ENCODE assay signal across 33 cellular contexts in the genomic region with DNA sequence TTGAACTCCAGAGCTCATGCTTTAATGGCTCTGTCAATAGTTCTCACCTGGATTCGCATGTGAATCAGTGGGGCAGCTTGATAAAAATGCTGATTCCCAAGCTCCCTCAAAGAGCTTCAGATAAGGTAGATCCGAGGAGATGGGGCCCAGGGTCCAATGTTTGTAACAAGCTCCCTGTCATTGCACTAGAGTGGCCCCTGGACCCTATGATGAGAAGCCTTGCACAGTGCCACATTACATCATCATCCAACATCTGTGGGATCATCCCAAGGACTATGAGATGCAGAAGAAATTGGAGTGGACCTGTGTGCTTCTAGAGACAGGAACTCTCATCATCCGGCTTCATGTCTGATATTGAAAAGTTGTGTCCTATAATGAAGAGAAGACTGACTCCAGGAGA.
"Had no signal": no experiment of that assay in that cellular context is flagged by ENCODE, and none has a peak within 500 bp of the region (broad histone marks: within the 10 kb centered on the region; RNA-seq: fewer than 3 reads in every experiment).

No MANE protein-coding gene starts in this region.

- ATAC-seq: naive thymus-derived CD8-positive, alpha-beta T cell; natural killer cell treated with Interleukin-12 subunit alpha and Interleukin-12 subunit beta and Interleukin-15 and Interleukin-18, amount 100 ng/mL, for 72 hours; psoas muscle; right cardiac atrium; sciatic nerve; stimulated activated memory B cell treated with anti-CD40 and anti-IgM and Interleukin-4, amounts not matched to agents 10 μg/mL and 1 μg/mL and 100 μg/mL, for 72 hours; stimulated activated naive CD8-positive, alpha-beta T cell treated with anti-CD3 and anti-CD28 coated beads, Interleukin-15, amount 100 ng/mL, for 72 hours; stimulated activated naive CD8-positive, alpha-beta T cell treated with anti-CD3 and anti-CD28 coated beads, Interleukin-15, Interleukin-2, amounts not matched to agents 100 U/mL and 50 U/mL, for 24 hours; upper lobe of right lung had no signal

- H3K36me3 Mint-ChIP-seq: naive B cell; naive thymus-derived CD8-positive, alpha-beta T cell; natural killer cell treated with Interleukin-12 subunit alpha and Interleukin-12 subunit beta and Interleukin-15 and Interleukin-18, amount 100 ng/mL, for 72 hours; stimulated activated memory B cell treated with anti-CD40 and anti-IgM and Interleukin-4, amounts not matched to agents 10 μg/mL and 1 μg/mL and 100 μg/mL, for 72 hours; type B pancreatic cell had no signal

- H3K9me3 Mint-ChIP-seq: nephron progenitor cell, type B pancreatic cell had no signal

- H2AFZ ChIP-seq: parathyroid adenoma had no signal

- H3K4me2 ChIP-seq: smooth muscle cell had no signal

- DNase-seq: naive B cell; naive thymus-derived CD8-positive, alpha-beta T cell; nephron progenitor cell; occipital lobe; ovary; posterior cingulate gyrus; psoas muscle; right cardiac atrium; spleen; stimulated activated CD4-positive, alpha-beta T cell treated with anti-CD3 and anti-CD28 coated beads, Interleukin-12 subunit alpha, Interleukin-12 subunit beta, amount 100 ng/mL, for 4 hours; stimulated activated CD4-positive, alpha-beta T cell treated with anti-CD3 and anti-CD28 coated beads, Interleukin-1b, Interleukin-23, amount 100 ng/mL, for 48 hours; stimulated activated CD4-positive, alpha-beta T cell treated with anti-CD3 and anti-CD28 coated beads, Interleukin-4, amount 100 ng/mL, for 1 hour; stimulated activated CD4-positive, alpha-beta T cell treated with anti-CD3 and anti-CD28 coated beads, Interleukin-4, amount 100 ng/mL, for 4 hours; stimulated activated CD8-positive, alpha-beta memory T cell treated with anti-CD3 and anti-CD28 coated beads, Interleukin-4, amount 100 ng/mL, for 48 hours; stimulated activated naive CD4-positive, alpha-beta T cell; stimulated activated naive CD8-positive, alpha-beta T cell treated with anti-CD3 and anti-CD28 coated beads, Interleukin-15, amount 100 ng/mL, for 72 hours; stimulated activated naive CD8-positive, alpha-beta T cell treated with anti-CD3 and anti-CD28 coated beads, Interleukin-15, Interleukin-2, amounts not matched to agents 100 U/mL and 50 U/mL, for 24 hours; substantia nigra; testis; tibial artery; transverse colon; upper lobe of right lung had no signal

- H3K4me1 ChIP-seq: parathyroid adenoma, psoas muscle, spleen, suprapubic skin, testis, tibial artery, transverse colon, upper lobe of right lung, vagina had no signal

- H3K9ac ChIP-seq: parathyroid adenoma had no signal

- H3K27me3 Mint-ChIP-seq: naive B cell; natural killer cell treated with Interleukin-12 subunit alpha and Interleukin-12 subunit beta and Interleukin-15 and Interleukin-18, amount 100 ng/mL, for 72 hours; progenitor cell of endocrine pancreas; stimulated activated memory B cell treated with anti-CD40 and anti-IgM and Interleukin-4, amounts not matched to agents 10 μg/mL and 1 μg/mL and 100 μg/mL, for 72 hours; stimulated activated naive CD8-positive, alpha-beta T cell treated with anti-CD3 and anti-CD28 coated beads, Interleukin-15, amount 100 ng/mL, for 72 hours; type B pancreatic cell had no signal

- H3K27ac Mint-ChIP-seq: naive B cell; naive thymus-derived CD8-positive, alpha-beta T cell; natural killer cell treated with Interleukin-12 subunit alpha and Interleukin-12 subunit beta and Interleukin-15 and Interleukin-18, amount 100 ng/mL, for 72 hours; nephron progenitor cell; progenitor cell of endocrine pancreas; stimulated activated memory B cell treated with anti-CD40 and anti-IgM and Interleukin-4, amounts not matched to agents 10 μg/mL and 1 μg/mL and 100 μg/mL, for 72 hours; stimulated activated naive CD8-positive, alpha-beta T cell treated with anti-CD3 and anti-CD28 coated beads, Interleukin-15, amount 100 ng/mL, for 72 hours; type B pancreatic cell had no signal

- H3K27me3 ChIP-seq: ovary, spleen, suprapubic skin, testis, tibial artery, transverse colon, upper lobe of right lung, vagina had no signal

- H3K4me1 Mint-ChIP-seq: naive B cell; naive thymus-derived CD8-positive, alpha-beta T cell; neural crest cell; stimulated activated memory B cell treated with anti-CD40 and anti-IgM and Interleukin-4, amounts not matched to agents 10 μg/mL and 1 μg/mL and 100 μg/mL, for 72 hours; stimulated activated naive CD8-positive, alpha-beta T cell treated with anti-CD3 and anti-CD28 coated beads, Interleukin-15, amount 100 ng/mL, for 72 hours had no signal

- H3K36me3 ChIP-seq: ovary, spleen, suprapubic skin, tibial artery, transverse colon, upper lobe of right lung, vagina had no signal

- H3K9me3 ChIP-seq: ovary, psoas muscle, suprapubic skin, testis, tibial artery, transverse colon, upper lobe of right lung, vagina had no signal

- H3K27ac ChIP-seq: ovary, parathyroid adenoma, psoas muscle, skin epidermis, spleen, suprapubic skin, testis, tibial artery, transverse colon, upper lobe of right lung, vagina had no signal

- H3K4me3 Mint-ChIP-seq: naive B cell; naive thymus-derived CD8-positive, alpha-beta T cell; natural killer cell treated with Interleukin-12 subunit alpha and Interleukin-12 subunit beta and Interleukin-15 and Interleukin-18, amount 100 ng/mL, for 72 hours; nephron progenitor cell; neural crest cell; stimulated activated memory B cell treated with anti-CD40 and anti-IgM and Interleukin-4, amounts not matched to agents 10 μg/mL and 1 μg/mL and 100 μg/mL, for 72 hours; stimulated activated naive CD8-positive, alpha-beta T cell treated with anti-CD3 and anti-CD28 coated beads, Interleukin-15, amount 100 ng/mL, for 72 hours; type B pancreatic cell had no signal

- H3K4me3 ChIP-seq: ovary, psoas muscle, skin epidermis, smooth muscle cell, spleen, suprapubic skin, testis, tibial artery, transverse colon, upper lobe of right lung, vagina had no signal

- H3K79me2 ChIP-seq: parathyroid adenoma had no signal
